In genomic region chr7:57327081-57327480, GRCh38 we compare ENCODE assay signal across 38 cellular contexts.
"Had no signal": no experiment of that assay in that cellular context is flagged by ENCODE, and none has a peak within 500 bp of the region (broad histone marks: within the 10 kb centered on the region; RNA-seq: fewer than 3 reads in every experiment).

No MANE protein-coding gene starts in this region.

- H3K27me3 ChIP-seq: adrenal gland, ascending aorta, body of pancreas, brain microvascular endothelial cell, breast epithelium, cardiac muscle cell had no signal

- H3K4me3 ChIP-seq: adrenal gland, ascending aorta, body of pancreas, breast epithelium, cardiac muscle cell had no signal

- H3K9me3 ChIP-seq: adrenal gland, body of pancreas had no signal

- H3K27me3 Mint-ChIP-seq: activated naive CD4-positive, alpha-beta T cell treated with anti-CD3 and anti-CD28 coated beads, Interleukin-2, amount 10 ng/mL, durations not matched to agents 7 days and 5 days; activated naive CD4-positive, alpha-beta T cell treated with anti-CD3 and anti-CD28 coated beads, Interleukin-2, amount 50 U/mL, for 24 hours; activated naive CD8-positive, alpha-beta T cell; activated naive CD8-positive, alpha-beta T cell treated with anti-CD3 and anti-CD28 coated beads for 36 hours; activated naive CD8-positive, alpha-beta T cell treated with anti-CD3 and anti-CD28 coated beads, Interleukin-2, amount 10 ng/mL, durations not matched to agents 7 days and 5 days; activated naive CD8-positive, alpha-beta T cell treated with anti-CD3 and anti-CD28 coated beads, Interleukin-2, amount 50 U/mL, for 24 hours; activated T-cell treated with anti-CD3 and anti-CD28 coated beads, Interleukin-2, amount 50 U/mL, for 24 hours; activated T-helper 17 cell treated with anti-CD3 and anti-CD28 coated beads, Interleukin-2, amount 50 U/mL, for 72 hours; brain; central memory CD8-positive, alpha-beta T cell had no signal

- H3K36me3 ChIP-seq: adrenal gland, ascending aorta, brain microvascular endothelial cell, breast epithelium, cardiac muscle cell had no signal

- H3K4me3 Mint-ChIP-seq: activated naive CD4-positive, alpha-beta T cell treated with anti-CD3 and anti-CD28 coated beads for 36 hours; activated naive CD4-positive, alpha-beta T cell treated with anti-CD3 and anti-CD28 coated beads, Interleukin-2, amount 10 ng/mL, durations not matched to agents 7 days and 5 days; activated naive CD4-positive, alpha-beta T cell treated with anti-CD3 and anti-CD28 coated beads, Interleukin-2, amount 50 U/mL, for 24 hours; activated naive CD8-positive, alpha-beta T cell; activated naive CD8-positive, alpha-beta T cell treated with anti-CD3 and anti-CD28 coated beads for 36 hours; activated naive CD8-positive, alpha-beta T cell treated with anti-CD3 and anti-CD28 coated beads, Interleukin-2, amount 10 ng/mL, durations not matched to agents 7 days and 5 days; activated naive CD8-positive, alpha-beta T cell treated with anti-CD3 and anti-CD28 coated beads, Interleukin-2, amount 50 U/mL, for 24 hours; activated T-cell treated with anti-CD3 and anti-CD28 coated beads, Interleukin-2, amount 50 U/mL, for 24 hours; activated T-cell treated with anti-CD3 and anti-CD28 coated beads, Interleukin-2, amount 50 U/mL, for 4 hours; activated T-cell treated with anti-CD3 and anti-CD28 coated beads, Interleukin-2, amount 50 U/mL, for 72 hours; activated T-helper 1 cell treated with anti-CD3 and anti-CD28 coated beads, Interleukin-12 subunit alpha, Interleukin-12 subunit beta, Interleukin-2, Interleukin-4 antibody, amounts not matched to agents 30 ng/mL and 10 ng/mL and 1 ng/mL, durations not matched to agents 14 hours and 24 hours and 36 hours; activated T-helper 17 cell treated with anti-CD3 and anti-CD28 coated beads, Interleukin-2, amount 50 U/mL, for 72 hours; brain; central memory CD8-positive, alpha-beta T cell had no signal

- H3K27ac Mint-ChIP-seq: activated naive CD4-positive, alpha-beta T cell treated with anti-CD3 and anti-CD28 coated beads for 36 hours; activated naive CD4-positive, alpha-beta T cell treated with anti-CD3 and anti-CD28 coated beads, Interleukin-2, amount 10 ng/mL, durations not matched to agents 7 days and 5 days; activated naive CD4-positive, alpha-beta T cell treated with anti-CD3 and anti-CD28 coated beads, Interleukin-2, amount 50 U/mL, for 24 hours; activated naive CD4-positive, alpha-beta T cell treated with anti-CD3 and anti-CD28 coated beads, Interleukin-2, amount 50 U/mL, for 72 hours; activated naive CD8-positive, alpha-beta T cell; activated naive CD8-positive, alpha-beta T cell treated with anti-CD3 and anti-CD28 coated beads for 36 hours; activated naive CD8-positive, alpha-beta T cell treated with anti-CD3 and anti-CD28 coated beads, Interleukin-2, amount 10 ng/mL, durations not matched to agents 7 days and 5 days; activated naive CD8-positive, alpha-beta T cell treated with anti-CD3 and anti-CD28 coated beads, Interleukin-2, amount 50 U/mL, for 24 hours; activated T-cell treated with anti-CD3 and anti-CD28 coated beads, Interleukin-2, amount 50 U/mL, for 24 hours; activated T-cell treated with anti-CD3 and anti-CD28 coated beads, Interleukin-2, amount 50 U/mL, for 72 hours; activated T-helper 1 cell treated with anti-CD3 and anti-CD28 coated beads, Interleukin-12 subunit alpha, Interleukin-12 subunit beta, Interleukin-2, Interleukin-4 antibody, amounts not matched to agents 30 ng/mL and 10 ng/mL and 1 ng/mL, durations not matched to agents 14 hours and 24 hours and 36 hours; activated T-helper 17 cell treated with anti-CD3 and anti-CD28 coated beads, Interleukin-2, amount 50 U/mL, for 72 hours; activated T-helper 2 cell treated with anti-CD3 and anti-CD28 coated beads, Interferon-gamma antibody, Interleukin-2, Interleukin-4, amounts not matched to agents 10 μg/mL and 5 μg/mL and 100 μg/mL, durations not matched to agents 14 hours and 24 hours and 36 hours; brain had no signal

- H3K4me1 ChIP-seq: adrenal gland, ascending aorta, body of pancreas, breast epithelium had no signal

- H3K4me1 Mint-ChIP-seq: activated naive CD4-positive, alpha-beta T cell treated with anti-CD3 and anti-CD28 coated beads, Interleukin-2, amount 10 ng/mL, durations not matched to agents 7 days and 5 days; activated naive CD4-positive, alpha-beta T cell treated with anti-CD3 and anti-CD28 coated beads, Interleukin-2, amount 50 U/mL, for 24 hours; activated naive CD8-positive, alpha-beta T cell treated with anti-CD3 and anti-CD28 coated beads for 36 hours; activated naive CD8-positive, alpha-beta T cell treated with anti-CD3 and anti-CD28 coated beads, Interleukin-2, amount 10 ng/mL, durations not matched to agents 7 days and 5 days; activated naive CD8-positive, alpha-beta T cell treated with anti-CD3 and anti-CD28 coated beads, Interleukin-2, amount 50 U/mL, for 24 hours; activated T-helper 17 cell treated with anti-CD3 and anti-CD28 coated beads, Interleukin-2, amount 50 U/mL, for 72 hours; brain; central memory CD8-positive, alpha-beta T cell had no signal

- H3K36me3 Mint-ChIP-seq: activated naive CD8-positive, alpha-beta T cell treated with anti-CD3 and anti-CD28 coated beads, Interleukin-2, amount 10 ng/mL, durations not matched to agents 7 days and 5 days; brain had no signal

- H3K27ac ChIP-seq: adrenal gland, ascending aorta, body of pancreas, brain microvascular endothelial cell, breast epithelium, cardiac muscle cell had no signal

- DNase-seq: activated effector memory CD4-positive, alpha-beta T cell treated with anti-CD3 and anti-CD28 coated beads, Interleukin-2, amount 50 U/mL, for 16 hours; activated effector memory CD4-positive, alpha-beta T cell treated with Interleukin-2 at 50 U/mL for 16 hours; activated gamma-delta T cell; activated gamma-delta T cell treated with Interleukin-2 at 50 U/mL for 16 hours; activated naive CD4-positive, alpha-beta T cell; activated naive CD4-positive, alpha-beta T cell treated with anti-CD3 and anti-CD28 coated beads for 36 hours; activated naive CD4-positive, alpha-beta T cell treated with anti-CD3 and anti-CD28 coated beads, Interleukin-2, amount 10 ng/mL, durations not matched to agents 7 days and 5 days; activated naive CD4-positive, alpha-beta T cell treated with anti-CD3 and anti-CD28 coated beads, Interleukin-2, amount 50 U/mL, for 16 hours; activated naive CD4-positive, alpha-beta T cell treated with Interleukin-2 at 50 U/mL for 16 hours; activated naive CD8-positive, alpha-beta T cell treated with anti-CD3 and anti-CD28 coated beads for 36 hours; activated naive CD8-positive, alpha-beta T cell treated with anti-CD3 and anti-CD28 coated beads, Interleukin-2, amount 10 ng/mL, durations not matched to agents 7 days and 5 days; activated naive CD8-positive, alpha-beta T cell treated with anti-CD3 and anti-CD28 coated beads, Interleukin-2, amount 50 U/mL, for 24 hours; activated T-cell treated with anti-CD3 and anti-CD28 coated beads, Interleukin-2, amount 50 U/mL, for 1 hour; activated T-cell treated with anti-CD3 and anti-CD28 coated beads, Interleukin-2, amount 50 U/mL, for 24 hours; activated T-cell treated with anti-CD3 and anti-CD28 coated beads, Interleukin-2, amount 50 U/mL, for 4 hours; activated T-cell treated with anti-CD3 and anti-CD28 coated beads, Interleukin-2, amount 50 U/mL, for 48 hours; activated T-cell treated with anti-CD3 and anti-CD28 coated beads, Interleukin-2, amount 50 U/mL, for 72 hours; adrenal gland; amniotic stem cell; amygdala; anterior cingulate cortex; aorta; body of pancreas; brain microvascular endothelial cell; caudate nucleus; central memory CD4-positive, alpha-beta T cell; cerebellar nuclear complex had no signal

- ATAC-seq: activated naive CD4-positive, alpha-beta T cell treated with anti-CD3 and anti-CD28 coated beads, Interleukin-2, amount 50 U/mL, for 72 hours; activated naive CD8-positive, alpha-beta T cell treated with anti-CD3 and anti-CD28 coated beads, Interleukin-2, amount 50 U/mL, for 24 hours; activated T-cell treated with anti-CD3 and anti-CD28 coated beads, Interleukin-2, amount 50 U/mL, for 4 hours; activated T-cell treated with anti-CD3 and anti-CD28 coated beads, Interleukin-2, amount 50 U/mL, for 72 hours; activated T-helper 17 cell treated with anti-CD3 and anti-CD28 coated beads, Interleukin-2, amount 50 U/mL, for 72 hours; body of pancreas had no signal
